23 cellular contexts compared by ENCODE assay signal in genomic region chr13:110491869-110492268, GRCh38.
"Had no signal": no experiment of that assay in that cellular context is flagged by ENCODE, and none has a peak within 500 bp of the region (broad histone marks: within the 10 kb centered on the region; RNA-seq: fewer than 3 reads in every experiment).

No MANE protein-coding gene starts in this region.

- H3K27me3 ChIP-seq: colonic mucosa, gastroesophageal sphincter, heart left ventricle, hepatocyte, left lung, neutrophil, right lobe of liver, tibial nerve, upper lobe of left lung, uterus had no signal

- H3K79me2 ChIP-seq: hepatocyte, parathyroid adenoma had no signal

- DNase-seq: colonic mucosa; effector CD8-positive, alpha-beta T cell; endodermal cell; foreskin fibroblast; left cardiac atrium; left lung; lower lobe of right lung; natural killer cell; stimulated activated CD4-positive, alpha-beta T cell treated with anti-CD3 and anti-CD28 coated beads, Interleukin-4, amount 100 ng/mL, for 4 hours; stimulated activated naive CD8-positive, alpha-beta T cell treated with anti-CD3 and anti-CD28 coated beads, Interleukin-15, Interleukin-2, amounts not matched to agents 100 U/mL and 50 U/mL, for 24 hours; uterus had no signal

- H3K4me1 ChIP-seq: colonic mucosa, gastroesophageal sphincter, heart left ventricle, left lung, lower lobe of right lung, parathyroid adenoma, right lobe of liver, tibial nerve, upper lobe of left lung, uterus had no signal

- ATAC-seq: esophagus mucosa; gastroesophageal sphincter; left cardiac atrium; left lung; natural killer cell; right lobe of liver; stimulated activated memory B cell treated with anti-CD40 and anti-IgM and Interleukin-4, amounts not matched to agents 10 μg/mL and 1 μg/mL and 100 μg/mL, for 72 hours; stimulated activated naive CD8-positive, alpha-beta T cell treated with anti-CD3 and anti-CD28 coated beads, Interleukin-15, Interleukin-2, amounts not matched to agents 100 U/mL and 50 U/mL, for 24 hours had no signal

- H3K36me3 ChIP-seq: colonic mucosa, neutrophil, right lobe of liver, uterus had no signal

- H2AFZ ChIP-seq: hepatocyte, parathyroid adenoma had no signal

- H3K4me3 ChIP-seq: colonic mucosa, gastroesophageal sphincter, heart left ventricle, hepatocyte, left lung, lower lobe of right lung, right lobe of liver, thoracic aorta, tibial nerve, upper lobe of left lung, uterus had no signal

- H3K27ac ChIP-seq: colonic mucosa, epithelial cell of prostate, heart left ventricle, hepatocyte, left lung, lower lobe of right lung, neutrophil, parathyroid adenoma, right lobe of liver, thoracic aorta, tibial nerve, upper lobe of left lung, uterus had no signal

- H3K9ac ChIP-seq: parathyroid adenoma had no signal

- H3K9me3 ChIP-seq: colonic mucosa, gastroesophageal sphincter, heart left ventricle, left lung, lower lobe of right lung, neutrophil, right lobe of liver, thoracic aorta, tibial nerve, upper lobe of left lung, uterus had no signal

- H3K4me2 ChIP-seq: hepatocyte had no signal
